14 cellular contexts compared by ENCODE assay signal in the genomic region with DNA sequence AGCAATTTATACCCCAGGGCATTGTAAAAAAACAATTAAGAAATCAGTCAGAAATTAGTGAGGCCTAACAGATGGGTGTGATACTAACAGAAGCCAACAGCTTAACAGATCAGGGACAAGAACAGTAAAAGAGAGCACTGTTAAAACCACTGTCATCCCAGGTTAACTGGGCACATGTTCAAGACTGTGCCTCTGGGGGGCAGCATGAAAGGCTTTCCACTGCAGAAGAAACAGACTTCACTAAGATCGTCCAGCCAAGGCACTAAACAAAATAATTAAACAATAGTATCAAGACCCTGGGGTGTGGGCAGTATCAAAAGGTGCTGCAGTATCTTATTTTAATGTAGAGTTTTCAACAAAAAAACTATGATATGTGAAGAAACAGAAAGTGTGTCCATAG.
DNase-seq lines count a peak whose midpoint lies in the region; ATAC-seq and TF ChIP-seq lines count a peak whose summit lies in the region.
"Had no signal": no experiment of that assay in that cellular context is flagged by ENCODE, and none has a peak within 500 bp of the region (broad histone marks: within the 10 kb centered on the region; RNA-seq: fewer than 3 reads in every experiment).

No MANE protein-coding gene starts in this region.

- in situ Hi-C loops in KBM-7 (cut with MboI; ENCODE audit: low pct_unique_long_range_greater_than_20kb, low sequenced_read_pairs), result no loop called here

- ATAC-seq in HG03097 (IDR thresholded peaks at IDR 0.05; ENCODE audit: low FRiP score, unreplicated experiment) (no peak), GM19023 (IDR thresholded peaks at IDR 0.05; ENCODE audit: unreplicated experiment) (no peak)
- ATAC-seq: activated CD8-positive, alpha-beta T cell treated with anti-CD3 and anti-CD28 coated beads, Interleukin-2, amount 10 ng/mL, durations not matched to agents 7 days and 5 days; esophagus mucosa had no signal

- TF ChIP-seq CTCF in cardiac fibroblast (IDR thresholded peaks at IDR 0.05; ENCODE audit: low read depth, low read length) (peak; percentile 12), retinal pigment epithelial cell (conservative IDR thresholded peaks at IDR 0.05; ENCODE audit: low read depth, low read length) (peak; percentile 41)

- DNase-seq in DMS53 (lab: John Stamatoyannopoulos, UW) (peak; percentile 13), DMS53 treated with DMSO at 0.1 percent for 48 hours (lab: John Stamatoyannopoulos, UW; ENCODE audit: unreplicated experiment) (no peak), NAMALWA (ENCODE audit: low spot score) (peak; percentile 11), cardiac fibroblast (ENCODE audit: low read depth in 2 of 2) (no peak), retinal pigment epithelial cell (ENCODE audit: low read depth) (no peak), KBM-7 (no peak)
- DNase-seq: activated CD8-positive, alpha-beta T cell treated with anti-CD3 and anti-CD28 coated beads, Interleukin-2, amount 10 ng/mL, durations not matched to agents 7 days and 5 days; activated gamma-delta T cell; ovary; RPMI8226; upper lobe of left lung had no signal

- H3K4me3 ChIP-seq in cardiac fibroblast (replicated peaks in 1 of 2; ENCODE audit: low read depth in 2 of 2, low read length in 2 of 2) (no peak overlapping the region), retinal pigment epithelial cell (ENCODE audit: low read length) (no peak overlapping the region)
- H3K4me3 ChIP-seq: ovary, upper lobe of left lung had no signal

Comparison
In these comparisons a context has a peak if more than half of its experiments do, and no peak if none do; other contexts are left out.
1. DNase-seq: peak in DMS53 (single experiment) and NAMALWA (single experiment); none in DMS53 treated with DMSO at 0.1 percent for 48 hours (single experiment), cardiac fibroblast (0 of 2), retinal pigment epithelial cell (single experiment) and KBM-7 (single experiment).